ENCODE assay signal across 27 cellular contexts in genomic region chr5:58244819-58245478, GRCh38.
DNase-seq lines count a peak whose midpoint lies in the region; ATAC-seq and TF ChIP-seq lines count a peak whose summit lies in the region.
"Had no signal": no experiment of that assay in that cellular context is flagged by ENCODE, and none has a peak within 500 bp of the region (broad histone marks: within the 10 kb centered on the region; RNA-seq: fewer than 3 reads in every experiment).

No MANE protein-coding gene starts in this region.

- peaks cover 0 to 7% of the 10 kb centered on the region in 2 donors for H3K4me1 ChIP-seq in lung (ENCODE audit: control insufficient read depth in 2 of 2, insufficient read depth in 2 of 2, low read length in 2 of 2)
- no peaks in the 10 kb centered on the region for H3K4me1 ChIP-seq in thyroid gland

- no peak for TF ChIP-seq POLR2A in thyroid gland (IDR thresholded peaks at IDR 0.05)

- no peaks in the 10 kb centered on the region for H3K36me3 Mint-ChIP-seq in osteocyte (ENCODE audit: unreplicated experiment)
- H3K36me3 Mint-ChIP-seq: activated naive CD4-positive, alpha-beta T cell treated with anti-CD3 and anti-CD28 coated beads, Interleukin-2, amount 50 U/mL, for 24 hours; CD4-positive, alpha-beta memory T cell; naive thymus-derived CD8-positive, alpha-beta T cell had no signal

- H3K36me3 ChIP-seq in lung (ENCODE audit: control insufficient read depth in 2 of 2, insufficient read depth in 2 of 2, low read length in 2 of 2) (no peaks in the 10 kb centered on the region), thyroid gland (no peaks in the 10 kb centered on the region)
- H3K36me3 ChIP-seq: pancreas, upper lobe of left lung had no signal

- H3K27ac Mint-ChIP-seq in osteocyte (ENCODE audit: unreplicated experiment) = no peak overlapping the region
- H3K27ac Mint-ChIP-seq: activated B cell treated with CpG ODN at 0.5 μM for 24 hours; activated naive CD4-positive, alpha-beta T cell treated with anti-CD3 and anti-CD28 coated beads, Interleukin-2, amount 50 U/mL, for 24 hours; CD4-positive, alpha-beta memory T cell; naive thymus-derived CD8-positive, alpha-beta T cell had no signal

- peaks cover 17% of the 10 kb centered on the region for H3K4me1 Mint-ChIP-seq in osteocyte (ENCODE audit: unreplicated experiment)
- H3K4me1 Mint-ChIP-seq: activated B cell treated with CpG ODN at 0.5 μM for 24 hours; activated naive CD4-positive, alpha-beta T cell treated with anti-CD3 and anti-CD28 coated beads, Interleukin-2, amount 50 U/mL, for 24 hours; CD4-positive, alpha-beta memory T cell had no signal

- DNase-seq in SHP77 (lab: John Stamatoyannopoulos, UW) (peak; percentile 29 to 33), SHP77 treated with DMSO at 0.1 percent for 48 hours (lab: John Stamatoyannopoulos, UW) (no peak), dorsolateral prefrontal cortex (no peak), lung (ENCODE audit: low spot score) (no peak), thyroid gland (no peak), osteocyte (ENCODE audit: extremely low spot score, unreplicated experiment) (no peak)
- DNase-seq: activated B cell treated with CpG ODN at 0.5 μM for 24 hours; AML-193; CD4-positive, alpha-beta memory T cell; cortex of kidney; GDM1; glutamatergic neuron; GOT3; KG1; kidney glomerular epithelial cell; midbrain; naive thymus-derived CD8-positive, alpha-beta T cell; NCI-H187; NCI-H526 treated with DMSO at 0.1 percent for 48 hours; pancreas; stimulated activated CD8-positive, alpha-beta memory T cell treated with anti-CD3 and anti-CD28 coated beads, Interleukin-4, amount 100 ng/mL, for 48 hours; upper lobe of left lung had no signal

- H3K4me3 ChIP-seq in dorsolateral prefrontal cortex (no peak overlapping the region), lung (no peak overlapping the region), thyroid gland (replicated peaks in 1 of 3) (no peak overlapping the region)
- H3K4me3 ChIP-seq: pancreas, upper lobe of left lung had no signal

- TF ChIP-seq CTCF in dorsolateral prefrontal cortex (IDR thresholded peaks at IDR 0.05 in 54 of 56, conservative IDR thresholded peaks at IDR 0.05 in 2 of 56; ENCODE audit: low read depth in 1 of 56, partially characterized antibody in 56 of 56) (no peak), lung (IDR thresholded peaks at IDR 0.05; ENCODE audit: control extremely low read depth, extremely low read depth) (no peak), thyroid gland (IDR thresholded peaks at IDR 0.05) (no peak), osteocyte (IDR thresholded peaks at IDR 0.05) (no peak)

- H3K27me3 ChIP-seq in dorsolateral prefrontal cortex (no peaks in the 10 kb centered on the region), lung (ENCODE audit: control insufficient read depth, insufficient read depth) (no peaks in the 10 kb centered on the region), thyroid gland (no peaks in the 10 kb centered on the region)
- H3K27me3 ChIP-seq: pancreas, upper lobe of left lung had no signal

- H3K9me3 ChIP-seq in lung (ENCODE audit: control insufficient read depth in 2 of 2, insufficient read depth in 1 of 2, low read length in 1 of 2) (no peaks in the 10 kb centered on the region), thyroid gland (no peaks in the 10 kb centered on the region)
- H3K9me3 ChIP-seq: pancreas, upper lobe of left lung had no signal

- peak overlapping the region in 40 of 59 donors; percentile 4 to 72 (median 38) for H3K27ac ChIP-seq in dorsolateral prefrontal cortex
- peak overlapping the region; percentile 32 to 35 for H3K27ac ChIP-seq in lung (ENCODE audit: low read depth in 1 of 2, low read length in 1 of 2)
- peak overlapping the region in 2 of 3 donors; percentile 13 to 48 for H3K27ac ChIP-seq in thyroid gland
- H3K27ac ChIP-seq: pancreas, RWPE1 had no signal

- WGBS in lung, 2 donors = 40 to 46% methylated on average over 8 of the region's 8 CpGs
- WGBS in thyroid gland, 2 donors = 66 to 67% methylated on average over 8 of the region's 8 CpGs

- ATAC-seq in lung (ENCODE audit: insufficient read depth, low FRiP score) = no peak
- no peak for ATAC-seq in HG02973 (IDR thresholded peaks at IDR 0.05; ENCODE audit: unreplicated experiment)
- no peak for ATAC-seq in GM18907 (IDR thresholded peaks at IDR 0.05; ENCODE audit: unreplicated experiment)
- ATAC-seq: naive thymus-derived CD8-positive, alpha-beta T cell; pancreas; sciatic nerve had no signal

- no peak overlapping the region for H3K4me3 Mint-ChIP-seq in osteocyte (ENCODE audit: unreplicated experiment)
- H3K4me3 Mint-ChIP-seq: activated B cell treated with CpG ODN at 0.5 μM for 24 hours; activated naive CD4-positive, alpha-beta T cell treated with anti-CD3 and anti-CD28 coated beads, Interleukin-2, amount 50 U/mL, for 24 hours; CD4-positive, alpha-beta memory T cell; naive thymus-derived CD8-positive, alpha-beta T cell had no signal

- intact Hi-C loops in dorsolateral prefrontal cortex (cut with DNase I) (no loop called here), thyroid gland (cut with DNase I) (no loop called here)

- H3K9me3 Mint-ChIP-seq in osteocyte (ENCODE audit: unreplicated experiment) = no peaks in the 10 kb centered on the region
- H3K9me3 Mint-ChIP-seq: activated B cell treated with CpG ODN at 0.5 μM for 24 hours; activated naive CD4-positive, alpha-beta T cell treated with anti-CD3 and anti-CD28 coated beads, Interleukin-2, amount 50 U/mL, for 24 hours; naive thymus-derived CD8-positive, alpha-beta T cell had no signal

- H3K27me3 Mint-ChIP-seq in osteocyte (ENCODE audit: unreplicated experiment) = no peaks in the 10 kb centered on the region
- H3K27me3 Mint-ChIP-seq: activated B cell treated with CpG ODN at 0.5 μM for 24 hours had no signal

Comparison
In these comparisons a context has a peak if more than half of its experiments do, and no peak if none do; other contexts are left out.
1. DNase-seq: peak in SHP77 (2 of 2); none in SHP77 treated with DMSO at 0.1 percent for 48 hours (single experiment), dorsolateral prefrontal cortex (0 of 10), lung (single experiment), thyroid gland (0 of 2) and osteocyte (single experiment).
2. Peak in every context shown above with its lines, with median percentiles within 50 percentile points of each other: H3K27ac ChIP-seq.